ENCODE assay signal across 23 cellular contexts in genomic region chr17:1232331-1232730, GRCh38. TPM values are rescaled to one million over a fixed set of nuclear protein-coding genes. Genes with fewer than 3 reads are reported as not detected.
"Had no signal": no experiment of that assay in that cellular context is flagged by ENCODE, and none has a peak within 500 bp of the region (broad histone marks: within the 10 kb centered on the region; RNA-seq: fewer than 3 reads in every experiment).

No MANE protein-coding gene starts in this region.

- H3K27ac ChIP-seq: coronary artery, prostate gland, VCaP had no signal

- DNase-seq: activated CD4-positive, alpha-beta T cell treated with anti-CD3 and anti-CD28 coated beads, Interleukin-2, amount 50 U/mL, for 4 hours; activated CD4-positive, CD25-positive, alpha-beta regulatory T cell treated with anti-CD3 and anti-CD28 coated beads, Interleukin-2, amount 50 U/mL, for 72 hours; activated naive CD4-positive, alpha-beta T cell; anterior cingulate cortex; heart left ventricle; left ventricle myocardium inferior; mammary epithelial cell; midbrain; stimulated activated CD4-positive, alpha-beta T cell treated with anti-CD3 and anti-CD28 coated beads, Interleukin-2, amount 100 ng/mL, for 24 hours; T-helper 2 cell had no signal

- H3K36me3 ChIP-seq: gastroesophageal sphincter, heart left ventricle, left ventricle myocardium inferior, prostate gland, right atrium auricular region had no signal

- H3K9me3 ChIP-seq: gastroesophageal sphincter, left ventricle myocardium inferior, prostate gland, right atrium auricular region had no signal

- H3K4me3 ChIP-seq: coronary artery, gastroesophageal sphincter, heart left ventricle, left ventricle myocardium inferior, prostate gland, right atrium auricular region had no signal

- H3K9me3 Mint-ChIP-seq: neural crest cell had no signal

RNA-seq across cellular contexts. Expression of gene BHLHA9, which starts 37.9 kb away (rescaled TPM):
- total RNA-seq: activated CD8-positive, alpha-beta memory T cell treated with anti-CD3 and anti-CD28 coated beads for 36 hours; esophagus mucosa; gastroesophageal sphincter; heart left ventricle; kidney epithelial cell; left ventricle myocardium inferior; mammary epithelial cell; neural crest cell; osteoblast; prostate gland; right atrium auricular region; skeletal muscle tissue; ureter had no signal
- polyA plus RNA-seq: heart left ventricle, mammary epithelial cell, thymus had no signal

RNA-seq across cellular contexts. Expression of gene TRARG1, which starts 47.1 kb away (rescaled TPM):
- total RNA-seq: activated CD8-positive, alpha-beta memory T cell treated with anti-CD3 and anti-CD28 coated beads for 36 hours; esophagus mucosa; kidney epithelial cell; mammary epithelial cell; osteoblast; ureter had no signal
- polyA plus RNA-seq: mammary epithelial cell had no signal
